8 cellular contexts compared by ENCODE assay signal in the genomic region with DNA sequence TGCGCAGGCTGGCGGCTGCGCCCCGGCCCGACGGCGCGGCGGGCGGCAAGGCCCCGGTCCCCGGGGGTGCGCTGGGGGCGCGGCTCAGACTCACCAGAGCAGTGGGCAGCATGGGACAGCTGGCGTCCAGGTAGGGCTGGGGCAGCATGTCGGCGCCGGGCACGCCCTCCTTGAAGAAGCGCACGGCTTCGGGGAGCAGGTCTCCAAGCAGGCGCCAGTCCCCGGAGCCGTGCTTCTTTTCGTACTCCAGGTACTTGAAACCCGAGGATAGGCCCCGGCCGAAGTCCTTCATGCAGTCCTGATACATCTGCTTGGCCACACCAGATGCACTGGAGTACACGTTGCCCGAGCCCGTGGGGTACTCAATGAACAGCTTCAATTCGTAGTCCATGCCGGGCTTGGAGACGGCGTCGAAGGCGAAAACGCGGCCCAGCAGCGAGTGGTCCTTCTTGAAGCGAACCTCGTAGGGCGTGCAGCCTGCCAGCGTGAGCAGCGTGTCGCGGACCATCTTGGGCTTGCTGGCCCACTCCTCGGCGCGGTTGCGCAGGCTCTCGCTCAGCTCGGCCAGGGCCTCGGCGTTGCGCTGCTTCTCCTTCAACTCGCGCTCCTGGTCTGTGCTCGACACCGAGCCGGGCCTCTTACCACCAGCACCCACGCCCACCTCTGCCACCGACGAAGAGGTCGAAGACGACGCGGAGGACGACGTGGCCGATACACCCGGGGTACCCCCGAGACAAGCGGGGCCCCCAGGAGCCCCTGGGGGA. TPM values are rescaled to one million over a fixed set of nuclear protein-coding genes. Genes with fewer than 3 reads are reported as not detected.
A peak's percentile ranks its signal among the peaks of the same experiment; 100 is the strongest.
DNase-seq lines count a peak whose midpoint lies in the region; ATAC-seq, FAIRE-seq and TF ChIP-seq lines count a peak whose summit lies in the region.

No MANE protein-coding gene starts in this region.

- H2AFZ ChIP-seq in keratinocyte (ENCODE audit: control insufficient read depth, low read length), result no peak overlapping the region

- peak overlapping the region; percentile 100 for H3K4me2 ChIP-seq in keratinocyte (ENCODE audit: control insufficient read depth, extremely low read depth, insufficient read depth, low read depth, low read length)

- peaks cover 24 to 40% of the 10 kb centered on the region in 2 donors for H3K36me3 Mint-ChIP-seq in CD14-positive monocyte
- peaks cover 17% of the 10 kb centered on the region for H3K36me3 Mint-ChIP-seq in stimulated activated naive CD8-positive, alpha-beta T cell treated with anti-CD3 and anti-CD28 coated beads, Interleukin-15, Interleukin-2, amounts not matched to agents 100 ng/mL and 50 ng/mL, for 24 hours (ENCODE audit: low read depth)

- dilution Hi-C loops in keratinocyte (cut with MboI; ENCODE audit: extremely low pct_ligation_motif_present, low sequenced_read_pairs), result no loop called here

- H3K4me3 Mint-ChIP-seq in CD14-positive monocyte, result peak overlapping the region; percentile 78 to 81
- H3K4me3 Mint-ChIP-seq in stimulated activated naive CD8-positive, alpha-beta T cell treated with anti-CD3 and anti-CD28 coated beads, Interleukin-15, Interleukin-2, amounts not matched to agents 100 ng/mL and 50 ng/mL, for 24 hours, result peak overlapping the region; percentile 80

- peaks cover 41% of the 10 kb centered on the region for H3K4me1 Mint-ChIP-seq in CD14-positive monocyte
- H3K4me1 Mint-ChIP-seq in stimulated activated naive CD8-positive, alpha-beta T cell treated with anti-CD3 and anti-CD28 coated beads, Interleukin-15, Interleukin-2, amounts not matched to agents 100 ng/mL and 50 ng/mL, for 24 hours (ENCODE audit: low read depth), result peaks cover 67% of the 10 kb centered on the region

- H3K4me3 ChIP-seq in HUES6 (ENCODE audit: low read depth, low read length), result peak overlapping the region; percentile 84
- H3K4me3 ChIP-seq in astrocyte of the cerebellum (ENCODE audit: low read depth, low read length), result peak overlapping the region; percentile 71
- H3K4me3 ChIP-seq in keratinocyte (ENCODE audit: control insufficient read depth in 2 of 3, extremely low read depth in 1 of 3, insufficient read depth in 2 of 3, low read depth in 1 of 3, low read length in 3 of 3), result peak overlapping the region; percentile 76 to 81 (median 78)

- ATAC-seq in GM18873 (IDR thresholded peaks at IDR 0.05; ENCODE audit: low FRiP score, unreplicated experiment), result no peak

- H3K27me3 Mint-ChIP-seq in CD14-positive monocyte (ENCODE audit: low read depth in 3 of 3), result no peaks in the 10 kb centered on the region
- no peaks in the 10 kb centered on the region for H3K27me3 Mint-ChIP-seq in stimulated activated naive CD8-positive, alpha-beta T cell treated with anti-CD3 and anti-CD28 coated beads, Interleukin-15, Interleukin-2, amounts not matched to agents 100 ng/mL and 50 ng/mL, for 24 hours

- intact Hi-C loops in CD14-positive monocyte (cut with micrococcal nuclease) (loop anchor here in 1 of 2 donors (5.0 kb wide), 1 partner anchor 114 kb away; no protein-coding TSS in a partner anchor), posterior vena cava (cut with DNase I) (loop anchor here in 1 of 2 donors (2.0 to 5.0 kb wide), 2 partner anchors 70 to 109 kb away; no protein-coding TSS in a partner anchor)

- H3K9ac ChIP-seq in HUES6 (ENCODE audit: low read length) (peak overlapping the region; percentile 91), keratinocyte (ENCODE audit: control insufficient read depth, extremely low read depth, insufficient read depth, low read length) (peak overlapping the region; percentile 87)

- no peaks in the 10 kb centered on the region for H3K9me3 Mint-ChIP-seq in CD14-positive monocyte
- no peaks in the 10 kb centered on the region for H3K9me3 Mint-ChIP-seq in stimulated activated naive CD8-positive, alpha-beta T cell treated with anti-CD3 and anti-CD28 coated beads, Interleukin-15, Interleukin-2, amounts not matched to agents 100 ng/mL and 50 ng/mL, for 24 hours

- H3K9me3 ChIP-seq in HUES6 (ENCODE audit: control insufficient read depth, insufficient read depth, low read depth, low read length), result no peaks in the 10 kb centered on the region
- H3K9me3 ChIP-seq in keratinocyte (ENCODE audit: control insufficient read depth, low read depth, low read length), result no peaks in the 10 kb centered on the region

- peaks cover 36% of the 10 kb centered on the region for H3K79me2 ChIP-seq in keratinocyte (ENCODE audit: control insufficient read depth, insufficient read depth, low read length)

- peaks cover 6% of the 10 kb centered on the region for H3K27me3 ChIP-seq in HUES6 (ENCODE audit: control insufficient read depth, insufficient read depth, low read length)
- H3K27me3 ChIP-seq in keratinocyte (ENCODE audit: control insufficient read depth, extremely low read depth, insufficient read depth, low read length), result no peaks in the 10 kb centered on the region

- peaks cover 43% of the 10 kb centered on the region for H3K4me1 ChIP-seq in HUES6 (ENCODE audit: control insufficient read depth, insufficient read depth, low read length)
- peaks cover 44% of the 10 kb centered on the region for H3K4me1 ChIP-seq in keratinocyte (ENCODE audit: control insufficient read depth, extremely low read depth, insufficient read depth, low read length)

- peak overlapping the region in 4 of 7 donors; percentile 41 to 69 (median 55) for H3K27ac Mint-ChIP-seq in CD14-positive monocyte
- H3K27ac Mint-ChIP-seq in stimulated activated naive CD8-positive, alpha-beta T cell treated with anti-CD3 and anti-CD28 coated beads, Interleukin-15, Interleukin-2, amounts not matched to agents 100 ng/mL and 50 ng/mL, for 24 hours, result peak overlapping the region; percentile 45

- in situ Hi-C loops in astrocyte of the cerebellum (cut with HindIII; ENCODE audit: low sequenced_read_pairs), result no loop called here

- no peak for DNase-seq in CD14-positive monocyte (ENCODE audit: low spot score)
- DNase-seq in astrocyte of the cerebellum (ENCODE audit: low read depth), result no peak
- DNase-seq in keratinocyte (ENCODE audit: low read depth, low spot score), result no peak
- DNase-seq in GOT3 (lab: John Stamatoyannopoulos, UW), result no peak
- DNase-seq in posterior vena cava (ENCODE audit: low spot score), result no peak

- H3K9me1 ChIP-seq in keratinocyte (ENCODE audit: control insufficient read depth, extremely low read depth, insufficient read depth, low read length), result no peaks in the 10 kb centered on the region

- H4K20me1 ChIP-seq in keratinocyte (ENCODE audit: control insufficient read depth, extremely low read depth, insufficient read depth, low read length), result no peaks in the 10 kb centered on the region

- peaks cover 11% of the 10 kb centered on the region for H3K36me3 ChIP-seq in HUES6 (ENCODE audit: control insufficient read depth, insufficient read depth, low read length)
- peaks cover 2 to 7% of the 10 kb centered on the region in 2 experiments for H3K36me3 ChIP-seq in keratinocyte (ENCODE audit: control insufficient read depth in 2 of 2, extremely low read depth in 1 of 2, insufficient read depth in 2 of 2, low read length in 2 of 2)

- H3K27ac ChIP-seq in HUES6 (ENCODE audit: low read depth, low read length), result no peak overlapping the region
- peak overlapping the region; percentile 93 for H3K27ac ChIP-seq in keratinocyte (ENCODE audit: control insufficient read depth, insufficient read depth, low read length)

- TF ChIP-seq CTCF in CD14-positive monocyte (IDR thresholded peaks at IDR 0.05) (no peak), astrocyte of the cerebellum (IDR thresholded peaks at IDR 0.05; ENCODE audit: low read depth, low read length, missing control alignments) (no peak), keratinocyte (optimal IDR thresholded peaks at IDR 0.05 in 1 of 3, IDR thresholded peaks at IDR 0.05 in 1 of 3, conservative IDR thresholded peaks at IDR 0.05 in 1 of 3; ENCODE audit: extremely low read depth in 1 of 3, insufficient read depth in 2 of 3, low read length in 3 of 3) (no peak)

- FAIRE-seq in keratinocyte (lab: Jason Lieb, UNC), result no peak

RNA-seq across cellular contexts. Expression of a gene that starts 2.2 kb away (rescaled TPM):
- polyA plus RNA-seq in CD14-positive monocyte (1 to 10 TPM; 1.4 to 1.9 TPM), keratinocyte (4.2 to 6.8 TPM (median 5.6 TPM) in 3 replicates)
- polyA plus RNA-seq in keratinocyte (2011; ENCODE audit: low read depth), result 4.0 TPM
- 3.3 and 6.7 TPM in 2 replicates for polyA plus RNA-seq in keratinocyte (2011; cell fraction: cytosol; rRNA removed)
- 7.0 and 9.5 TPM in 2 replicates for polyA plus RNA-seq in keratinocyte (2011; cell fraction: nucleus; rRNA removed)
- 9.0 and 15.9 TPM in 2 replicates for polyA plus RNA-seq in keratinocyte (2012; ENCODE audit: low replicate concordance)
- polyA minus RNA-seq in keratinocyte, result 3.6 to 8.6 TPM (median 4.1 TPM) in 3 replicates
- polyA minus RNA-seq in keratinocyte (2011; cell fraction: cytosol; rRNA and poly(A)+ RNA removed), result 20.3 TPM
- 11.1 and 12.7 TPM in 2 replicates for polyA minus RNA-seq in keratinocyte (2011; cell fraction: nucleus; rRNA and poly(A)+ RNA removed)
- total RNA-seq in posterior vena cava, result 10 to 100 TPM; 35.7 to 43.3 TPM
